Comparison of ENCODE assay signal across 1 cellular context in genomic region chr2:231961349-231962166, GRCh38.
TF ChIP-seq lines count a peak whose summit lies in the region.

A gene with protein sequence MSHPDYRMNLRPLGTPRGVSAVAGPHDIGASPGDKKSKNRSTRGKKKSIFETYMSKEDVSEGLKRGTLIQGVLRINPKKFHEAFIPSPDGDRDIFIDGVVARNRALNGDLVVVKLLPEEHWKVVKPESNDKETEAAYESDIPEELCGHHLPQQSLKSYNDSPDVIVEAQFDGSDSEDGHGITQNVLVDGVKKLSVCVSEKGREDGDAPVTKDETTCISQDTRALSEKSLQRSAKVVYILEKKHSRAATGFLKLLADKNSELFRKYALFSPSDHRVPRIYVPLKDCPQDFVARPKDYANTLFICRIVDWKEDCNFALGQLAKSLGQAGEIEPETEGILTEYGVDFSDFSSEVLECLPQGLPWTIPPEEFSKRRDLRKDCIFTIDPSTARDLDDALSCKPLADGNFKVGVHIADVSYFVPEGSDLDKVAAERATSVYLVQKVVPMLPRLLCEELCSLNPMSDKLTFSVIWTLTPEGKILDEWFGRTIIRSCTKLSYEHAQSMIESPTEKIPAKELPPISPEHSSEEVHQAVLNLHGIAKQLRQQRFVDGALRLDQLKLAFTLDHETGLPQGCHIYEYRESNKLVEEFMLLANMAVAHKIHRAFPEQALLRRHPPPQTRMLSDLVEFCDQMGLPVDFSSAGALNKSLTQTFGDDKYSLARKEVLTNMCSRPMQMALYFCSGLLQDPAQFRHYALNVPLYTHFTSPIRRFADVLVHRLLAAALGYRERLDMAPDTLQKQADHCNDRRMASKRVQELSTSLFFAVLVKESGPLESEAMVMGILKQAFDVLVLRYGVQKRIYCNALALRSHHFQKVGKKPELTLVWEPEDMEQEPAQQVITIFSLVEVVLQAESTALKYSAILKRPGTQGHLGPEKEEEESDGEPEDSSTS (plus strand): TSS chr2:231961713. CDS start chr2:232014928, 53,215 bp downstream.

TF ChIP-seq in HepG2, 621 proteins besides CTCF, POLR2A, EP300 and RAD21 (continued from another document):
- TF ChIP-seq, protein P1, sequence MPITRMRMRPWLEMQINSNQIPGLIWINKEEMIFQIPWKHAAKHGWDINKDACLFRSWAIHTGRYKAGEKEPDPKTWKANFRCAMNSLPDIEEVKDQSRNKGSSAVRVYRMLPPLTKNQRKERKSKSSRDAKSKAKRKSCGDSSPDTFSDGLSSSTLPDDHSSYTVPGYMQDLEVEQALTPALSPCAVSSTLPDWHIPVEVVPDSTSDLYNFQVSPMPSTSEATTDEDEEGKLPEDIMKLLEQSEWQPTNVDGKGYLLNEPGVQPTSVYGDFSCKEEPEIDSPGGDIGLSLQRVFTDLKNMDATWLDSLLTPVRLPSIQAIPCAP (CRISPR knock-in tag; IDR thresholded peaks at IDR 0.05; ENCODE audit: low read depth): no peak; the same call in none of the 2 replicates
- TF ChIP-seq NAIF1 (CRISPR knock-in tag; IDR thresholded peaks at IDR 0.05; ENCODE audit: borderline replicate concordance): peak; percentile 95; the same call in 1 of the 2 replicates
- TF ChIP-seq ZNF839 (CRISPR knock-in tag; IDR thresholded peaks at IDR 0.05; ENCODE audit: borderline replicate concordance): peak; percentile 97
- TF ChIP-seq DDIT3 (CRISPR knock-in tag; IDR thresholded peaks at IDR 0.05): no peak
- TF ChIP-seq PHF5A (CRISPR knock-in tag; IDR thresholded peaks at IDR 0.05; ENCODE audit: low read depth, unreplicated experiment): no peak
- TF ChIP-seq, protein P2, sequence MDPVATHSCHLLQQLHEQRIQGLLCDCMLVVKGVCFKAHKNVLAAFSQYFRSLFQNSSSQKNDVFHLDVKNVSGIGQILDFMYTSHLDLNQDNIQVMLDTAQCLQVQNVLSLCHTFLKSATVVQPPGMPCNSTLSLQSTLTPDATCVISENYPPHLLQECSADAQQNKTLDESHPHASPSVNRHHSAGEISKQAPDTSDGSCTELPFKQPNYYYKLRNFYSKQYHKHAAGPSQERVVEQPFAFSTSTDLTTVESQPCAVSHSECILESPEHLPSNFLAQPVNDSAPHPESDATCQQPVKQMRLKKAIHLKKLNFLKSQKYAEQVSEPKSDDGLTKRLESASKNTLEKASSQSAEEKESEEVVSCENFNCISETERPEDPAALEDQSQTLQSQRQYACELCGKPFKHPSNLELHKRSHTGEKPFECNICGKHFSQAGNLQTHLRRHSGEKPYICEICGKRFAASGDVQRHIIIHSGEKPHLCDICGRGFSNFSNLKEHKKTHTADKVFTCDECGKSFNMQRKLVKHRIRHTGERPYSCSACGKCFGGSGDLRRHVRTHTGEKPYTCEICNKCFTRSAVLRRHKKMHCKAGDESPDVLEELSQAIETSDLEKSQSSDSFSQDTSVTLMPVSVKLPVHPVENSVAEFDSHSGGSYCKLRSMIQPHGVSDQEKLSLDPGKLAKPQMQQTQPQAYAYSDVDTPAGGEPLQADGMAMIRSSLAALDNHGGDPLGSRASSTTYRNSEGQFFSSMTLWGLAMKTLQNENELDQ (CRISPR knock-in tag; IDR thresholded peaks at IDR 0.05; ENCODE audit: borderline replicate concordance): no peak
- peak; percentile 98 for TF ChIP-seq ZNF709 (CRISPR knock-in tag; IDR thresholded peaks at IDR 0.05)
- peak; percentile 75 for TF ChIP-seq ZNF609 (CRISPR knock-in tag; IDR thresholded peaks at IDR 0.05; ENCODE audit: borderline replicate concordance)
- no peak for TF ChIP-seq NBN (conservative IDR thresholded peaks at IDR 0.05)
- peak; percentile 64; the same call in 1 of the 2 replicates for TF ChIP-seq ELF4 (CRISPR knock-in tag; IDR thresholded peaks at IDR 0.05; ENCODE audit: borderline replicate concordance)
- no peak for TF ChIP-seq ZNF496 (CRISPR knock-in tag; IDR thresholded peaks at IDR 0.05; ENCODE audit: insufficient replicate concordance)
TF ChIP-seq in HepG2: peak in this region for 413.
